17 cellular contexts compared by ENCODE assay signal in genomic region chr5:81007637-81008027, GRCh38. TPM values are rescaled to one million over a fixed set of nuclear protein-coding genes. Genes with fewer than 3 reads are reported as not detected.
DNase-seq lines count a peak whose midpoint lies in the region; ATAC-seq and TF ChIP-seq lines count a peak whose summit lies in the region.
"Had no signal": no experiment of that assay in that cellular context is flagged by ENCODE, and none has a peak within 500 bp of the region (broad histone marks: within the 10 kb centered on the region; RNA-seq: fewer than 3 reads in every experiment).

No MANE protein-coding gene starts in this region.

- no peaks in the 10 kb centered on the region for H3K27me3 Mint-ChIP-seq in CD4-positive, CD25-positive, alpha-beta regulatory T cell
- H3K27me3 Mint-ChIP-seq in activated CD4-positive, alpha-beta memory T cell treated with anti-CD3 and anti-CD28 coated beads for 36 hours = no peaks in the 10 kb centered on the region
- H3K27me3 Mint-ChIP-seq in stimulated activated memory B cell treated with anti-CD40 and anti-IgM and Interleukin-4, amounts not matched to agents 10 μg/mL and 1 μg/mL and 100 μg/mL, for 72 hours = peaks cover 16% of the 10 kb centered on the region

- peaks cover 43% of the 10 kb centered on the region for H3K4me1 ChIP-seq in CD4-positive, CD25-positive, alpha-beta regulatory T cell (ENCODE audit: control insufficient read depth, insufficient read depth, low read length, poor library complexity, severe bottlenecking)
- H3K4me1 ChIP-seq in DND-41 (ENCODE audit: insufficient read depth, low read length) = peaks cover 34% of the 10 kb centered on the region
- peaks cover 25% of the 10 kb centered on the region for H3K4me1 ChIP-seq in effector memory CD4-positive, alpha-beta T cell (ENCODE audit: control insufficient read depth, insufficient read depth, low read length, poor library complexity, severe bottlenecking)
- H3K4me1 ChIP-seq: Caco-2 had no signal

- no peaks in the 10 kb centered on the region for H3K36me3 ChIP-seq in CD4-positive, CD25-positive, alpha-beta regulatory T cell (ENCODE audit: control insufficient read depth, insufficient read depth, low read length)
- H3K36me3 ChIP-seq in DND-41 (ENCODE audit: insufficient read depth, low read length) = no peaks in the 10 kb centered on the region
- no peaks in the 10 kb centered on the region for H3K36me3 ChIP-seq in effector memory CD4-positive, alpha-beta T cell (ENCODE audit: control insufficient read depth, insufficient read depth, low read length)
- H3K36me3 ChIP-seq: esophagus squamous epithelium had no signal

- H3K4me1 Mint-ChIP-seq in CD4-positive, CD25-positive, alpha-beta regulatory T cell = peaks cover 17 to 83% (median 56%) of the 10 kb centered on the region in 4 donors
- H3K4me1 Mint-ChIP-seq in activated CD4-positive, alpha-beta memory T cell treated with anti-CD3 and anti-CD28 coated beads for 36 hours (ENCODE audit: low read depth) = peaks cover 70% of the 10 kb centered on the region
- H3K4me1 Mint-ChIP-seq in stimulated activated memory B cell treated with anti-CD40 and anti-IgM and Interleukin-4, amounts not matched to agents 10 μg/mL and 1 μg/mL and 100 μg/mL, for 72 hours = peaks cover 8% of the 10 kb centered on the region

- no peaks in the 10 kb centered on the region for H4K20me1 ChIP-seq in DND-41 (ENCODE audit: insufficient read depth, low read length)

- CTCF ChIA-PET in activated CD4-positive, alpha-beta memory T cell treated with anti-CD3 and anti-CD28 coated beads for 36 hours (lab: Charles Lee) = interaction anchor here (0.9 to 1.9 kb wide), 7 partner anchors 8 to 283 kb away, joined by 3 to 10 read pairs (median 3); partner anchors contain the start of gene RASGRF2

- H2AFZ ChIP-seq in DND-41 (ENCODE audit: low read depth, low read length) = peak overlapping the region; percentile 59
- H2AFZ ChIP-seq: hepatocyte had no signal

- H3K36me3 Mint-ChIP-seq in CD4-positive, CD25-positive, alpha-beta regulatory T cell = no peaks in the 10 kb centered on the region
- H3K36me3 Mint-ChIP-seq in activated CD4-positive, alpha-beta memory T cell treated with anti-CD3 and anti-CD28 coated beads for 36 hours = peaks cover 1% of the 10 kb centered on the region
- no peaks in the 10 kb centered on the region for H3K36me3 Mint-ChIP-seq in stimulated activated memory B cell treated with anti-CD40 and anti-IgM and Interleukin-4, amounts not matched to agents 10 μg/mL and 1 μg/mL and 100 μg/mL, for 72 hours
- H3K36me3 Mint-ChIP-seq: naive B cell had no signal

- ATAC-seq in CD4-positive, CD25-positive, alpha-beta regulatory T cell (ENCODE audit: low read depth in 2 of 2) = peak in 1 of 2 donors; percentile 28
- no peak for ATAC-seq in DND-41 (ENCODE audit: insufficient read depth, low read depth)
- ATAC-seq in stimulated activated memory B cell treated with anti-CD40 and anti-IgM and Interleukin-4, amounts not matched to agents 10 μg/mL and 1 μg/mL and 100 μg/mL, for 72 hours = no peak
- ATAC-seq: left lobe of liver, SK-N-SH treated with all-trans-retinoic acid at 6 μM for 48 hours had no signal

- DNase-seq in CD4-positive, CD25-positive, alpha-beta regulatory T cell = peak in 2 of 3 donors; percentile 13 to 46
- DNase-seq in DND-41 (no peak), putamen (ENCODE audit: low spot score) (no peak), NAMALWA (ENCODE audit: low spot score) (no peak)
- peak; percentile 54 for DNase-seq in activated CD4-positive, alpha-beta memory T cell treated with anti-CD3 and anti-CD28 coated beads for 36 hours
- peak in 1 of 3 donors; percentile 25 for DNase-seq in effector memory CD4-positive, alpha-beta T cell
- DNase-seq: activated B cell treated with CpG ODN at 0.5 μM for 24 hours, Caco-2, cortex of kidney, esophagus squamous epithelium, MV-4-11, naive B cell, NCI-H2171 treated with DMSO at 0.1 percent for 48 hours had no signal

- H3K79me2 ChIP-seq in DND-41 (ENCODE audit: insufficient read depth, low read length) = no peaks in the 10 kb centered on the region
- H3K79me2 ChIP-seq: hepatocyte had no signal

- TF ChIP-seq CTCF in DND-41 (IDR thresholded peaks at IDR 0.05; ENCODE audit: borderline replicate concordance, extremely low read depth, low read length, poor library complexity, severe bottlenecking) = no peak

- peak overlapping the region; percentile 35 for H3K9ac ChIP-seq in DND-41 (ENCODE audit: low read depth, low read length)

- H3K9me3 ChIP-seq in CD4-positive, CD25-positive, alpha-beta regulatory T cell (ENCODE audit: control insufficient read depth in 2 of 2, low read length in 2 of 2) = no peaks in the 10 kb centered on the region
- H3K9me3 ChIP-seq in DND-41 (ENCODE audit: insufficient read depth, low read length, severe bottlenecking) = no peaks in the 10 kb centered on the region
- H3K9me3 ChIP-seq in effector memory CD4-positive, alpha-beta T cell (ENCODE audit: control insufficient read depth, low read length) = no peaks in the 10 kb centered on the region
- H3K9me3 ChIP-seq: Caco-2, esophagus squamous epithelium had no signal

- peaks cover 0 to 1% (median 0%) of the 10 kb centered on the region in 7 donors for H3K9me3 Mint-ChIP-seq in CD4-positive, CD25-positive, alpha-beta regulatory T cell
- H3K9me3 Mint-ChIP-seq in activated CD4-positive, alpha-beta memory T cell treated with anti-CD3 and anti-CD28 coated beads for 36 hours = no peaks in the 10 kb centered on the region
- H3K9me3 Mint-ChIP-seq in stimulated activated memory B cell treated with anti-CD40 and anti-IgM and Interleukin-4, amounts not matched to agents 10 μg/mL and 1 μg/mL and 100 μg/mL, for 72 hours = no peaks in the 10 kb centered on the region
- H3K9me3 Mint-ChIP-seq: activated B cell treated with CpG ODN at 0.5 μM for 24 hours had no signal

- H3K4me2 ChIP-seq in DND-41 (ENCODE audit: insufficient read depth, low read length) = peak overlapping the region; percentile 62
- H3K4me2 ChIP-seq: hepatocyte had no signal

- no peaks in the 10 kb centered on the region for H3K27me3 ChIP-seq in CD4-positive, CD25-positive, alpha-beta regulatory T cell (ENCODE audit: control insufficient read depth, insufficient read depth, low read length)
- H3K27me3 ChIP-seq in DND-41 (ENCODE audit: insufficient read depth, low read length, poor library complexity) = no peaks in the 10 kb centered on the region
- no peaks in the 10 kb centered on the region for H3K27me3 ChIP-seq in effector memory CD4-positive, alpha-beta T cell (replicated peaks; ENCODE audit: control insufficient read depth, insufficient read depth, low read length, poor library complexity, severe bottlenecking)
- H3K27me3 ChIP-seq: esophagus squamous epithelium, hepatocyte had no signal

- POLR2A ChIA-PET in activated CD4-positive, alpha-beta memory T cell treated with anti-CD3 and anti-CD28 coated beads for 36 hours (lab: Charles Lee) = interaction anchor here (0.7 to 1.6 kb wide), 9 partner anchors 10 to 278 kb away, joined by 3 to 10 read pairs (median 4); no protein-coding TSS in a partner anchor

- H3K27ac ChIP-seq in CD4-positive, CD25-positive, alpha-beta regulatory T cell (ENCODE audit: insufficient read depth, low read length, poor library complexity, severe bottlenecking) = peak overlapping the region; percentile 76
- H3K27ac ChIP-seq in DND-41 (ENCODE audit: low read length) = peak overlapping the region; percentile 80
- peak overlapping the region; percentile 77 for H3K27ac ChIP-seq in effector memory CD4-positive, alpha-beta T cell (ENCODE audit: insufficient read depth, low read length, poor library complexity, severe bottlenecking)
- H3K27ac ChIP-seq: hepatocyte had no signal

- peak overlapping the region; percentile 71 to 89 (median 84) for H3K4me3 Mint-ChIP-seq in CD4-positive, CD25-positive, alpha-beta regulatory T cell
- H3K4me3 Mint-ChIP-seq in activated CD4-positive, alpha-beta memory T cell treated with anti-CD3 and anti-CD28 coated beads for 36 hours = peak overlapping the region; percentile 76
- H3K4me3 Mint-ChIP-seq in stimulated activated memory B cell treated with anti-CD40 and anti-IgM and Interleukin-4, amounts not matched to agents 10 μg/mL and 1 μg/mL and 100 μg/mL, for 72 hours = no peak overlapping the region
- H3K4me3 Mint-ChIP-seq: activated B cell treated with CpG ODN at 0.5 μM for 24 hours had no signal

- H3K27ac Mint-ChIP-seq in CD4-positive, CD25-positive, alpha-beta regulatory T cell = peak overlapping the region; percentile 94 to 98 (median 96)
- peak overlapping the region; percentile 96 for H3K27ac Mint-ChIP-seq in activated CD4-positive, alpha-beta memory T cell treated with anti-CD3 and anti-CD28 coated beads for 36 hours
- H3K27ac Mint-ChIP-seq in stimulated activated memory B cell treated with anti-CD40 and anti-IgM and Interleukin-4, amounts not matched to agents 10 μg/mL and 1 μg/mL and 100 μg/mL, for 72 hours = no peak overlapping the region
- H3K27ac Mint-ChIP-seq: activated B cell treated with CpG ODN at 0.5 μM for 24 hours had no signal

- intact Hi-C loops in activated CD4-positive, alpha-beta memory T cell treated with anti-CD3 and anti-CD28 coated beads for 36 hours (cut with micrococcal nuclease) = loop anchor here (1.0 to 5.0 kb wide), 6 partner anchors 45 to 279 kb away; no protein-coding TSS in a partner anchor

- H3K4me3 ChIP-seq in CD4-positive, CD25-positive, alpha-beta regulatory T cell (ENCODE audit: low read depth, low read length) = peak overlapping the region; percentile 75
- peak overlapping the region in 1 of 2 experiments; percentile 17; a peak in 1 of 4 replicates for H3K4me3 ChIP-seq in DND-41 (ENCODE audit: low read depth in 1 of 2, low read length in 2 of 2)
- H3K4me3 ChIP-seq in effector memory CD4-positive, alpha-beta T cell (ENCODE audit: insufficient read depth, low read depth, low read length, poor library complexity, severe bottlenecking) = peak overlapping the region; percentile 46
- H3K4me3 ChIP-seq: esophagus squamous epithelium, hepatocyte had no signal

RNA-seq across cellular contexts. Expression of gene RASGRF2, which starts 47.5 kb away (rescaled TPM):
- total RNA-seq in CD4-positive, CD25-positive, alpha-beta regulatory T cell = 10.3 TPM
- polyA plus RNA-seq in CD4-positive, CD25-positive, alpha-beta regulatory T cell = 1 to 10 TPM; 3.9 to 9.8 (median 6.7) TPM
- total RNA-seq in activated CD4-positive, alpha-beta memory T cell treated with anti-CD3 and anti-CD28 coated beads for 36 hours = 1 to 10 TPM; 7.6 to 8.6 TPM

Comparison
In these comparisons a context has a peak if more than half of its experiments do, and no peak if none do; other contexts are left out.
1. DNase-seq: peak in CD4-positive, CD25-positive, alpha-beta regulatory T cell (2 of 3) and activated CD4-positive, alpha-beta memory T cell treated with anti-CD3 and anti-CD28 coated beads for 36 hours (single experiment); none in DND-41 (single experiment), putamen (single experiment) and NAMALWA (single experiment).
2. Peak in every context shown above with its lines, with median percentiles within 50 percentile points of each other: H3K27ac ChIP-seq.